1 cellular context compared by ENCODE assay signal in genomic region chr1:204466416-204467405, GRCh38.
A peak's percentile ranks its signal among the peaks of the same experiment; 100 is the strongest.
TF ChIP-seq lines count a peak whose summit lies in the region.

No MANE protein-coding gene starts in this region.

TF ChIP-seq in K562, 482 proteins besides CTCF, POLR2A, EP300 and RAD21:
- TF ChIP-seq ZNF740 (CRISPR knock-in tag; IDR thresholded peaks at IDR 0.05) (no peak), ZNF740 (tag; IDR thresholded peaks at IDR 0.05) (peak in 1 of 2 experiments; percentile 69; a peak in 1 of 4 replicates), C11orf30 (IDR thresholded peaks at IDR 0.05; ENCODE audit: low read depth) (peak; percentile 15; the same call in 1 of the 2 replicates), ZNF354B (CRISPR knock-in tag; IDR thresholded peaks at IDR 0.05) (no peak), ZNF316 (IDR thresholded peaks at IDR 0.05) (peak; percentile 43; the same call in 1 of the 2 replicates), VEZF1 (CRISPR knock-in tag; IDR thresholded peaks at IDR 0.05) (no peak), RHOXF2B (CRISPR knock-in tag; conservative IDR thresholded peaks at IDR 0.05) (no peak), NR4A1 (CRISPR knock-in tag; IDR thresholded peaks at IDR 0.05) (no peak), NR4A1 (tag; IDR thresholded peaks at IDR 0.05) (no peak), EP400 (IDR thresholded peaks at IDR 0.05) (no peak), MED1 (CRISPR knock-in tag; IDR thresholded peaks at IDR 0.05; ENCODE audit: borderline replicate concordance) (no peak), RBM17 (IDR thresholded peaks at IDR 0.05; ENCODE audit: borderline replicate concordance, low read depth, low read length) (no peak), ZNF184 (CRISPR knock-in tag; IDR thresholded peaks at IDR 0.05) (no peak), SFPQ (IDR thresholded peaks at IDR 0.05; ENCODE audit: low read depth, low read length) (no peak), ZNF165 (CRISPR knock-in tag; IDR thresholded peaks at IDR 0.05; ENCODE audit: borderline replicate concordance) (no peak), MBD1 (CRISPR knock-in tag; IDR thresholded peaks at IDR 0.05) (no peak), ZFPM2 (CRISPR knock-in tag; IDR thresholded peaks at IDR 0.05) (no peak), BRF2 (IDR thresholded peaks at IDR 0.05; ENCODE audit: borderline replicate concordance, insufficient read depth, insufficient read length) (no peak), ZNF217 (CRISPR knock-in tag; IDR thresholded peaks at IDR 0.05) (no peak)
